In genomic region chr6:8103726-8104125, GRCh38 we compare ENCODE assay signal across 24 cellular contexts.
"Had no signal": no experiment of that assay in that cellular context is flagged by ENCODE, and none has a peak within 500 bp of the region (broad histone marks: within the 10 kb centered on the region; RNA-seq: fewer than 3 reads in every experiment).

No MANE protein-coding gene starts in this region.

- H3K9me3 ChIP-seq: left ventricle myocardium inferior, ovary, right atrium auricular region, stomach, testis, thyroid gland, transverse colon, upper lobe of left lung, vagina had no signal

- H3K27ac ChIP-seq: left ventricle myocardium inferior, ovary, right atrium auricular region, skin epidermis, testis, thyroid gland, vagina had no signal

- ATAC-seq: natural killer cell; sciatic nerve; stimulated activated naive B cell treated with anti-CD40 and anti-IgM and Interleukin-4, amounts not matched to agents 10 μg/mL and 1 μg/mL and 100 μg/mL, for 72 hours; stimulated activated naive CD8-positive, alpha-beta T cell treated with anti-CD3 and anti-CD28 coated beads, Interleukin-15, Interleukin-2, amounts not matched to agents 100 U/mL and 50 U/mL, for 24 hours had no signal

- H3K27me3 ChIP-seq: ovary, right atrium auricular region, testis, thyroid gland, upper lobe of left lung, vagina had no signal

- H3K4me3 ChIP-seq: left ventricle myocardium inferior, lung, ovary, right atrium auricular region, skin epidermis, stomach, testis, thyroid gland, transverse colon, upper lobe of left lung, vagina had no signal

- H3K4me1 ChIP-seq: testis had no signal

- DNase-seq: hypothalamus; islet precursor cell; left ventricle myocardium inferior; mesendoderm; naive B cell; natural killer cell; nephron progenitor cell; ovary; stimulated activated CD4-positive, alpha-beta T cell treated with anti-CD3 and anti-CD28 coated beads, Interleukin-12 subunit alpha, Interleukin-12 subunit beta, amount 100 ng/mL, for 4 hours; stimulated activated CD4-positive, alpha-beta T cell treated with anti-CD3 and anti-CD28 coated beads, Interleukin-15, amount 100 ng/mL, for 24 hours; stimulated activated CD4-positive, alpha-beta T cell treated with anti-CD3 and anti-CD28 coated beads, Interleukin-2, amount 100 ng/mL, for 24 hours; stimulated activated CD4-positive, alpha-beta T cell treated with anti-CD3 and anti-CD28 coated beads, Interleukin-4, amount 100 ng/mL, for 1 hour; stimulated activated naive B cell treated with anti-CD40 and anti-IgM and Interleukin-4, amounts not matched to agents 10 μg/mL and 1 μg/mL and 100 μg/mL, for 72 hours; stimulated activated naive CD8-positive, alpha-beta T cell treated with anti-CD3 and anti-CD28 coated beads, Interleukin-15, Interleukin-2, amounts not matched to agents 100 U/mL and 50 U/mL, for 24 hours; stomach; testis; thyroid gland; transverse colon; upper lobe of left lung had no signal

- H3K36me3 ChIP-seq: left ventricle myocardium inferior, ovary, right atrium auricular region, stomach, thyroid gland, transverse colon, upper lobe of left lung, vagina had no signal
